12 cellular contexts compared by ENCODE assay signal in genomic region chr2:20562540-20563225, GRCh38.
DNase-seq lines count a peak whose midpoint lies in the region; ATAC-seq and TF ChIP-seq lines count a peak whose summit lies in the region.
"Had no signal": no experiment of that assay in that cellular context is flagged by ENCODE, and none has a peak within 500 bp of the region (broad histone marks: within the 10 kb centered on the region; RNA-seq: fewer than 3 reads in every experiment).

No MANE protein-coding gene starts in this region.

- ATAC-seq in IMR-90 (ENCODE audit: low read depth), result no peak
- ATAC-seq: gastrocnemius medialis, natural killer cell had no signal

- no peak overlapping the region for H3K4me2 ChIP-seq in IMR-90 (ENCODE audit: low read depth, low read length)

- H4K20me1 ChIP-seq in IMR-90 (ENCODE audit: insufficient read depth, low read length), result no peaks in the 10 kb centered on the region; the same call in 1 of the 2 replicates

- H4K91ac ChIP-seq in IMR-90 (ENCODE audit: insufficient read depth, low read depth, low read length), result peak overlapping the region; percentile 42

- no peaks in the 10 kb centered on the region for H3K9me3 ChIP-seq in IMR-90 (ENCODE audit: control insufficient read depth, insufficient read depth, low read length)
- H3K9me3 ChIP-seq: gastrocnemius medialis had no signal

- H4K8ac ChIP-seq in IMR-90 (ENCODE audit: low read depth in 2 of 2, low read length in 2 of 2), result no peak overlapping the region

- intact Hi-C loops in IMR-90 (cut with micrococcal nuclease), result no loop called here
- intact Hi-C loops in activated CD4-positive, alpha-beta T cell treated with anti-CD3 and anti-CD28 coated beads, Interleukin-2, amount 10 ng/mL, durations not matched to agents 24 days and 14 days (cut with micrococcal nuclease), result no loop called here

- H3K27ac ChIP-seq in IMR-90 (ENCODE audit: insufficient read depth, low read length), result no peak overlapping the region
- H3K27ac ChIP-seq in brain microvascular endothelial cell, result no peak overlapping the region

- no peaks in the 10 kb centered on the region for H3K9me3 Mint-ChIP-seq in activated CD4-positive, alpha-beta T cell treated with anti-CD3 and anti-CD28 coated beads, Interleukin-2, amount 10 ng/mL, durations not matched to agents 24 days and 14 days
- H3K9me3 Mint-ChIP-seq: activated naive CD4-positive, alpha-beta T cell treated with anti-CD3 and anti-CD28 coated beads, Interleukin-2, amount 50 U/mL, for 24 hours; dendritic cell treated with granulocyte-macrophage colony-stimulating factor and Interleukin-4, amounts not matched to agents 40 ng/mL and 50 ng/mL, for 4 days; natural killer cell had no signal

- H3K36me3 ChIP-seq in IMR-90 (ENCODE audit: control insufficient read depth, insufficient read depth, low read length) (no peaks in the 10 kb centered on the region), brain microvascular endothelial cell (replicated peaks) (no peaks in the 10 kb centered on the region)
- H3K36me3 ChIP-seq: gastrocnemius medialis had no signal

- H3K36me3 Mint-ChIP-seq in activated CD4-positive, alpha-beta T cell treated with anti-CD3 and anti-CD28 coated beads, Interleukin-2, amount 10 ng/mL, durations not matched to agents 24 days and 14 days (ENCODE audit: low read depth), result no peaks in the 10 kb centered on the region
- H3K36me3 Mint-ChIP-seq: activated naive CD4-positive, alpha-beta T cell treated with anti-CD3 and anti-CD28 coated beads, Interleukin-2, amount 50 U/mL, for 24 hours; natural killer cell had no signal

- TF ChIP-seq RAD21 in IMR-90 (IDR thresholded peaks at IDR 0.05; ENCODE audit: low read length), result no peak

- dilution Hi-C loops in IMR-90 (cut with HindIII; ENCODE audit: low sequenced_read_pairs, unreplicated experiment), result no loop called here

- H3K4me3 ChIP-seq in IMR-90 (ENCODE audit: insufficient read depth, low read depth, low read length) (no peak overlapping the region), brain microvascular endothelial cell (ENCODE audit: low read depth, low read length) (no peak overlapping the region)
- H3K4me3 ChIP-seq: gastrocnemius medialis had no signal

- no peak overlapping the region for H3K9ac ChIP-seq in IMR-90 (ENCODE audit: low read depth, low read length)

- H2BK15ac ChIP-seq in IMR-90 (ENCODE audit: low read depth, low read length), result peak overlapping the region; percentile 44; the same call in 2 of the 3 replicates

- H3K27me3 ChIP-seq in IMR-90 (ENCODE audit: control insufficient read depth, insufficient read depth, low read length) (no peaks in the 10 kb centered on the region), brain microvascular endothelial cell (replicated peaks) (no peaks in the 10 kb centered on the region)
- H3K27me3 ChIP-seq: gastrocnemius medialis had no signal

- H2BK120ac ChIP-seq in IMR-90 (ENCODE audit: low read depth, low read length), result peak overlapping the region; percentile 44

- H3K4me3 Mint-ChIP-seq in activated CD4-positive, alpha-beta T cell treated with anti-CD3 and anti-CD28 coated beads, Interleukin-2, amount 10 ng/mL, durations not matched to agents 24 days and 14 days, result no peak overlapping the region
- H3K4me3 Mint-ChIP-seq: activated naive CD4-positive, alpha-beta T cell treated with anti-CD3 and anti-CD28 coated beads, Interleukin-2, amount 50 U/mL, for 24 hours; dendritic cell treated with granulocyte-macrophage colony-stimulating factor and Interleukin-4, amounts not matched to agents 40 ng/mL and 50 ng/mL, for 4 days; natural killer cell had no signal

- no peak overlapping the region; the same call in 1 of the 2 replicates for H3K18ac ChIP-seq in IMR-90 (ENCODE audit: low read depth, low read length)

- H4K5ac ChIP-seq in IMR-90 (ENCODE audit: low read depth, low read length), result no peak overlapping the region

- peaks cover 17% of the 10 kb centered on the region for H3K9me1 ChIP-seq in IMR-90 (ENCODE audit: insufficient read depth, low read length)

- peaks cover 5% of the 10 kb centered on the region for H3K27me3 Mint-ChIP-seq in activated CD4-positive, alpha-beta T cell treated with anti-CD3 and anti-CD28 coated beads, Interleukin-2, amount 10 ng/mL, durations not matched to agents 24 days and 14 days
- H3K27me3 Mint-ChIP-seq: activated naive CD4-positive, alpha-beta T cell treated with anti-CD3 and anti-CD28 coated beads, Interleukin-2, amount 50 U/mL, for 24 hours had no signal

- H3K56ac ChIP-seq in IMR-90 (ENCODE audit: extremely low read depth, insufficient read depth, low read length), result no peak overlapping the region

- peak overlapping the region; percentile 48 for H2AK5ac ChIP-seq in IMR-90 (ENCODE audit: low read depth, low read length)

- no peak for TF ChIP-seq POLR2A in IMR-90 (IDR thresholded peaks at IDR 0.05; ENCODE audit: low read depth, low read length)

- H2AFZ ChIP-seq in IMR-90 (replicated peaks; ENCODE audit: low read length, poor library complexity), result no peak overlapping the region

- POLR2A ChIA-PET in IMR-90 (lab: Charles Lee; ENCODE audit: unreplicated experiment), result no interaction called here

- no peak overlapping the region for H3K23ac ChIP-seq in IMR-90 (ENCODE audit: low read depth, low read length)

- BruUV-seq in IMR-90 (replicated peaks; lab: Mats Ljungman, UMichigan), result no TSS peak

- TF ChIP-seq CTCF in IMR-90 (conservative IDR thresholded peaks at IDR 0.05; ENCODE audit: low read depth, low read length), result no peak
- peak; percentile 50 for TF ChIP-seq CTCF in brain microvascular endothelial cell (IDR thresholded peaks at IDR 0.05; ENCODE audit: low read depth, low read length, missing control alignments)

- in situ Hi-C loops in G401 (cut with HindIII; ENCODE audit: low sequenced_read_pairs) (no loop called here), IMR-90 (cut with MboI; ENCODE audit: low sequenced_read_pairs) (no loop called here), brain microvascular endothelial cell (cut with HindIII; ENCODE audit: low pct_ligation_motif_present, low sequenced_read_pairs) (no loop called here)

- peak overlapping the region; percentile 41 for H3K4ac ChIP-seq in IMR-90 (ENCODE audit: low read depth, low read length)

- CTCF ChIA-PET in IMR-90 (lab: Yijun Ruan, JAX), result interaction anchor here (1.0 kb wide), 1 partner anchor 15 kb away, joined by 3 read pairs; no protein-coding TSS in a partner anchor

- H2AK9ac ChIP-seq in IMR-90 (replicated peaks; ENCODE audit: low read depth, low read length, poor library complexity), result peak overlapping the region; percentile 59

- peak overlapping the region; percentile 21; the same call in 1 of the 2 replicates for H2BK20ac ChIP-seq in IMR-90 (ENCODE audit: low read depth, low read length)

- H3K4me1 ChIP-seq in IMR-90 (ENCODE audit: control insufficient read depth, insufficient read depth, low read length), result peaks cover 22% of the 10 kb centered on the region

- DNase-seq in G401 (ENCODE audit: low spot score) (peak; percentile 24), IMR-90 (no peak), brain microvascular endothelial cell (no peak), midbrain (lab: John Stamatoyannopoulos, UW) (peak; percentile 7), NCI-H1436 treated with DMSO at 0.1 percent for 48 hours (lab: John Stamatoyannopoulos, UW) (no peak), NCI-H1092 treated with DMSO at 0.1 percent for 48 hours (lab: John Stamatoyannopoulos, UW) (no peak), amniotic stem cell (lab: John Stamatoyannopoulos, UW) (no peak)
- no peak for DNase-seq in activated CD4-positive, alpha-beta T cell treated with anti-CD3 and anti-CD28 coated beads, Interleukin-2, amount 10 ng/mL, durations not matched to agents 24 days and 14 days
- DNase-seq: gastrocnemius medialis, natural killer cell had no signal

- peak overlapping the region; percentile 33; the same call in 1 of the 2 replicates for H3K14ac ChIP-seq in IMR-90 (replicated peaks; ENCODE audit: low read depth, low read length)

- no peak overlapping the region for H3K27ac Mint-ChIP-seq in activated CD4-positive, alpha-beta T cell treated with anti-CD3 and anti-CD28 coated beads, Interleukin-2, amount 10 ng/mL, durations not matched to agents 24 days and 14 days
- H3K27ac Mint-ChIP-seq: activated naive CD4-positive, alpha-beta T cell treated with anti-CD3 and anti-CD28 coated beads, Interleukin-2, amount 50 U/mL, for 24 hours; dendritic cell treated with granulocyte-macrophage colony-stimulating factor and Interleukin-4, amounts not matched to agents 40 ng/mL and 50 ng/mL, for 4 days; natural killer cell had no signal

- H3K79me1 ChIP-seq in IMR-90 (ENCODE audit: low read depth in 1 of 2, low read length in 2 of 2), result no peaks in the 10 kb centered on the region

- 88% methylated on average over 9 of the region's 14 CpGs; no CpG with 5 or more reads in 1 of the 2 experiments for WGBS in IMR-90 (ENCODE audit: extremely low coverage in 2 of 2, insufficient read length in 1 of 2), 2 experiments

- no peaks in the 10 kb centered on the region for H3K4me1 Mint-ChIP-seq in activated CD4-positive, alpha-beta T cell treated with anti-CD3 and anti-CD28 coated beads, Interleukin-2, amount 10 ng/mL, durations not matched to agents 24 days and 14 days
- H3K4me1 Mint-ChIP-seq: activated naive CD4-positive, alpha-beta T cell treated with anti-CD3 and anti-CD28 coated beads, Interleukin-2, amount 50 U/mL, for 24 hours; natural killer cell had no signal

- no peak overlapping the region for H2BK5ac ChIP-seq in IMR-90 (ENCODE audit: low read depth, low read length, poor library complexity, severe bottlenecking)

TF ChIP-seq in IMR-90, 13 proteins besides CTCF, POLR2A, EP300 and RAD21 (continues in another document):
- TF ChIP-seq MXI1 (IDR thresholded peaks at IDR 0.05; ENCODE audit: borderline replicate concordance, low read depth, low read length), result no peak
- TF ChIP-seq SMC3 (IDR thresholded peaks at IDR 0.05; ENCODE audit: low read depth, low read length), result no peak
- no peak for TF ChIP-seq ELK1 (IDR thresholded peaks at IDR 0.05; ENCODE audit: borderline replicate concordance, low read depth, low read length)
- TF ChIP-seq MAZ (IDR thresholded peaks at IDR 0.05; ENCODE audit: borderline replicate concordance, low read depth, low read length), result no peak
- TF ChIP-seq MAFK (IDR thresholded peaks at IDR 0.05; ENCODE audit: low read depth, low read length), result no peak

Comparison
In these comparisons a context has a peak if more than half of its experiments do, and no peak if none do; other contexts are left out.
1. DNase-seq: peak in G401 (single experiment) and midbrain (single experiment); none in IMR-90 (single experiment), brain microvascular endothelial cell (single experiment), NCI-H1436 treated with DMSO at 0.1 percent for 48 hours (single experiment), NCI-H1092 treated with DMSO at 0.1 percent for 48 hours (single experiment), activated CD4-positive, alpha-beta T cell treated with anti-CD3 and anti-CD28 coated beads, Interleukin-2, amount 10 ng/mL, durations not matched to agents 24 days and 14 days (single experiment) and amniotic stem cell (single experiment).